Comparison of ENCODE assay signal across 27 cellular contexts in genomic region chr3:74500257-74500656, GRCh38.
DNase-seq lines count a peak whose midpoint lies in the region; ATAC-seq, FAIRE-seq and TF ChIP-seq lines count a peak whose summit lies in the region.
"Had no signal": no experiment of that assay in that cellular context is flagged by ENCODE, and none has a peak within 500 bp of the region (broad histone marks: within the 10 kb centered on the region; RNA-seq: fewer than 3 reads in every experiment).

No MANE protein-coding gene starts in this region.

- H3K36me3 Mint-ChIP-seq in astrocyte (ENCODE audit: low read depth, unreplicated experiment), result no peaks in the 10 kb centered on the region
- H3K36me3 Mint-ChIP-seq in neural progenitor cell, result no peaks in the 10 kb centered on the region
- no peaks in the 10 kb centered on the region for H3K36me3 Mint-ChIP-seq in activated T-helper 2 cell treated with anti-CD3 and anti-CD28 coated beads, Interferon-gamma antibody, Interleukin-2, Interleukin-4, amounts not matched to agents 10 μg/mL and 5 μg/mL and 100 μg/mL, durations not matched to agents 14 hours and 24 hours and 36 hours (ENCODE audit: low read depth)
- H3K36me3 Mint-ChIP-seq: CD4-positive, CD25-positive, alpha-beta regulatory T cell; T-cell had no signal

- H3K27me3 ChIP-seq in astrocyte (ENCODE audit: insufficient read depth, low read length) (no peaks in the 10 kb centered on the region), neural progenitor cell (no peaks in the 10 kb centered on the region)
- H3K27me3 ChIP-seq: BLaER1, SJSA1 had no signal

- no peaks in the 10 kb centered on the region for H3K36me3 ChIP-seq in astrocyte (ENCODE audit: insufficient read depth, low read length)
- no peaks in the 10 kb centered on the region for H3K36me3 ChIP-seq in neural progenitor cell
- H3K36me3 ChIP-seq: BLaER1, SJSA1 had no signal

- H3K79me2 ChIP-seq in astrocyte (ENCODE audit: insufficient read depth, low read length), result no peaks in the 10 kb centered on the region
- H3K79me2 ChIP-seq in neural progenitor cell (ENCODE audit: low read depth), result no peaks in the 10 kb centered on the region

- no peaks in the 10 kb centered on the region for H3K9me3 Mint-ChIP-seq in astrocyte (ENCODE audit: unreplicated experiment)
- no peaks in the 10 kb centered on the region for H3K9me3 Mint-ChIP-seq in neural progenitor cell
- H3K9me3 Mint-ChIP-seq in activated T-helper 2 cell treated with anti-CD3 and anti-CD28 coated beads, Interferon-gamma antibody, Interleukin-2, Interleukin-4, amounts not matched to agents 10 μg/mL and 5 μg/mL and 100 μg/mL, durations not matched to agents 14 hours and 24 hours and 36 hours, result peaks cover 4% of the 10 kb centered on the region

- H4K20me1 ChIP-seq in astrocyte (ENCODE audit: insufficient read depth, low read length) (no peaks in the 10 kb centered on the region), neural progenitor cell (ENCODE audit: low read depth) (no peaks in the 10 kb centered on the region)
- H4K20me1 ChIP-seq: BLaER1 had no signal

- H3K9ac ChIP-seq in astrocyte (ENCODE audit: low read length) (no peak overlapping the region), neural progenitor cell (no peak overlapping the region)
- H3K9ac ChIP-seq: BLaER1 had no signal

- intact Hi-C loops in activated T-helper 2 cell treated with anti-CD3 and anti-CD28 coated beads, Interferon-gamma antibody, Interleukin-2, Interleukin-4, amounts not matched to agents 10 μg/mL and 5 μg/mL and 100 μg/mL, durations not matched to agents 14 hours and 24 hours and 36 hours (cut with micrococcal nuclease), result no loop called here

- ATAC-seq in GM18511 (IDR thresholded peaks at IDR 0.05; ENCODE audit: unreplicated experiment), result no peak
- ATAC-seq: HepG2, K562, T-cell had no signal

- H3K27ac Mint-ChIP-seq in astrocyte (ENCODE audit: unreplicated experiment) (no peak overlapping the region), neural progenitor cell (no peak overlapping the region)
- H3K27ac Mint-ChIP-seq in activated T-helper 2 cell treated with anti-CD3 and anti-CD28 coated beads, Interferon-gamma antibody, Interleukin-2, Interleukin-4, amounts not matched to agents 10 μg/mL and 5 μg/mL and 100 μg/mL, durations not matched to agents 14 hours and 24 hours and 36 hours, result no peak overlapping the region
- H3K27ac Mint-ChIP-seq: CD4-positive, CD25-positive, alpha-beta regulatory T cell; T-cell had no signal

- H3F3A ChIP-seq in neural progenitor cell (ENCODE audit: low read depth), result no peaks in the 10 kb centered on the region

- H3K4me3 ChIP-seq in astrocyte (ENCODE audit: insufficient read depth, low read depth, low read length) (no peak overlapping the region), neural progenitor cell (no peak overlapping the region)
- H3K4me3 ChIP-seq: BLaER1, K562, PC-9, SJSA1 had no signal

- no peak overlapping the region for H3K27ac ChIP-seq in astrocyte (ENCODE audit: low read depth, low read length)
- no peak overlapping the region for H3K27ac ChIP-seq in neural progenitor cell
- H3K27ac ChIP-seq: BLaER1, HL-60, PC-9, SJSA1 had no signal

- H2AFZ ChIP-seq in astrocyte (ENCODE audit: low read depth, low read length) (no peak overlapping the region), neural progenitor cell (replicated peaks) (no peak overlapping the region)
- H2AFZ ChIP-seq: PC-9 had no signal

- TF ChIP-seq CTCF in astrocyte (IDR thresholded peaks at IDR 0.05; ENCODE audit: insufficient read depth, low read depth, low read length) (no peak), neural progenitor cell (IDR thresholded peaks at IDR 0.05) (no peak)

- H3K4me2 ChIP-seq in astrocyte (ENCODE audit: low read length) (no peak overlapping the region), neural progenitor cell (no peak overlapping the region)
- H3K4me2 ChIP-seq: BLaER1, PC-9 had no signal

- H3K9me3 ChIP-seq in astrocyte (ENCODE audit: insufficient read depth, low read depth, low read length) (no peaks in the 10 kb centered on the region), neural progenitor cell (ENCODE audit: low read depth) (no peaks in the 10 kb centered on the region)
- H3K9me3 ChIP-seq: BLaER1, SJSA1 had no signal

- no peaks in the 10 kb centered on the region for H3K4me1 ChIP-seq in astrocyte (ENCODE audit: insufficient read depth, low read length)
- peaks cover 4% of the 10 kb centered on the region for H3K4me1 ChIP-seq in neural progenitor cell
- H3K4me1 ChIP-seq: BLaER1, SJSA1 had no signal

- DNase-seq in GM03348 (ENCODE audit: low spot score), result peak; percentile 3
- DNase-seq in astrocyte (ENCODE audit: low read depth), result no peak
- peak; percentile 5 for DNase-seq in fibroblast of peridontal ligament (ENCODE audit: extremely low read depth)
- DNase-seq in neural progenitor cell (ENCODE audit: low spot score), result no peak
- no peak for DNase-seq in activated T-helper 2 cell treated with anti-CD3 and anti-CD28 coated beads, Interferon-gamma antibody, Interleukin-2, Interleukin-4, amounts not matched to agents 10 μg/mL and 5 μg/mL and 100 μg/mL, durations not matched to agents 14 hours and 24 hours and 36 hours (ENCODE audit: low spot score)
- DNase-seq in NCI-H345 treated with DMSO at 0.1 percent for 48 hours (lab: John Stamatoyannopoulos, UW; ENCODE audit: unreplicated experiment), result no peak
- DNase-seq: CD4-positive, CD25-positive, alpha-beta regulatory T cell; DMS153; DND-41; HCEC 1CT; Kasumi-1; NCI-H1092 treated with DMSO at 0.1 percent for 48 hours; NCI-H1436 treated with DMSO at 0.1 percent for 48 hours; NCI-H1930; NCI-H446 treated with DMSO at 0.1 percent for 48 hours; NCI-H526; PC-9; Right ventricle myocardium superior; RPMI8226; T-cell had no signal

- H3K4me3 Mint-ChIP-seq in astrocyte (ENCODE audit: unreplicated experiment) (no peak overlapping the region), neural progenitor cell (no peak overlapping the region)
- H3K4me3 Mint-ChIP-seq in activated T-helper 2 cell treated with anti-CD3 and anti-CD28 coated beads, Interferon-gamma antibody, Interleukin-2, Interleukin-4, amounts not matched to agents 10 μg/mL and 5 μg/mL and 100 μg/mL, durations not matched to agents 14 hours and 24 hours and 36 hours (ENCODE audit: low read depth), result no peak overlapping the region
- H3K4me3 Mint-ChIP-seq: CD4-positive, CD25-positive, alpha-beta regulatory T cell; T-cell had no signal

- no peaks in the 10 kb centered on the region for H3K27me3 Mint-ChIP-seq in astrocyte (ENCODE audit: low read depth, unreplicated experiment)
- H3K27me3 Mint-ChIP-seq in neural progenitor cell (ENCODE audit: insufficient read depth, low read depth), result no peaks in the 10 kb centered on the region
- no peaks in the 10 kb centered on the region for H3K27me3 Mint-ChIP-seq in activated T-helper 2 cell treated with anti-CD3 and anti-CD28 coated beads, Interferon-gamma antibody, Interleukin-2, Interleukin-4, amounts not matched to agents 10 μg/mL and 5 μg/mL and 100 μg/mL, durations not matched to agents 14 hours and 24 hours and 36 hours (ENCODE audit: low read depth)
- H3K27me3 Mint-ChIP-seq: CD4-positive, CD25-positive, alpha-beta regulatory T cell; T-cell had no signal

- peak; percentile 5 for FAIRE-seq in astrocyte (lab: Jason Lieb, UNC)
- FAIRE-seq: H1, HepG2, K562 had no signal

- no peaks in the 10 kb centered on the region for H3K4me1 Mint-ChIP-seq in astrocyte (ENCODE audit: low read depth, unreplicated experiment)
- peaks cover 4% of the 10 kb centered on the region for H3K4me1 Mint-ChIP-seq in neural progenitor cell
- no peaks in the 10 kb centered on the region for H3K4me1 Mint-ChIP-seq in activated T-helper 2 cell treated with anti-CD3 and anti-CD28 coated beads, Interferon-gamma antibody, Interleukin-2, Interleukin-4, amounts not matched to agents 10 μg/mL and 5 μg/mL and 100 μg/mL, durations not matched to agents 14 hours and 24 hours and 36 hours (ENCODE audit: low read depth)
- H3K4me1 Mint-ChIP-seq: CD4-positive, CD25-positive, alpha-beta regulatory T cell; T-cell had no signal

Comparison
In these comparisons a context has a peak if more than half of its experiments do, and no peak if none do; other contexts are left out.
1. DNase-seq: peak in GM03348 (single experiment) and fibroblast of peridontal ligament (single experiment); none in astrocyte (single experiment), neural progenitor cell (single experiment), activated T-helper 2 cell treated with anti-CD3 and anti-CD28 coated beads, Interferon-gamma antibody, Interleukin-2, Interleukin-4, amounts not matched to agents 10 μg/mL and 5 μg/mL and 100 μg/mL, durations not matched to agents 14 hours and 24 hours and 36 hours (single experiment) and NCI-H345 treated with DMSO at 0.1 percent for 48 hours (single experiment).